ENCODE assay signal across 18 cellular contexts in the genomic region with DNA sequence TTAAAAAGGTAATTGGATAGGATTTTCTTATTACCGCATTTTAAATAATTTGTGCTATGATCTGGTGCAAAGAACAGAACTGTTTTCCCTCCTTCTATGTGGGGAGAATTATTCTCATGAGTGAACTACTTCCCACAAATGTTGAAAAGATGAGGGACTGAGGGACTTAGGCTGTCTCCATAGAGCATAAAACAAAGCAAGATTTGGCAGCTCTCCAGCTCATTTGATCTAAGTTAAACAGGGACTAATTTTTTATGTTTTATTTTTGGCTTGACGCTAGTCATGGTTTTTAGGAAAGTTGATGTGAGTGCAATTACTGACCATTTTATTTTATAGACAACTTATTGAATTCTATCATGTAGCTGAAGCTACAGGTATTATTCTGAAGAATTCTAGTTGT.
A peak's percentile ranks its signal among the peaks of the same experiment; 100 is the strongest.
DNase-seq lines count a peak whose midpoint lies in the region; FAIRE-seq and TF ChIP-seq lines count a peak whose summit lies in the region.
"Had no signal": no experiment of that assay in that cellular context is flagged by ENCODE, and none has a peak within 500 bp of the region (broad histone marks: within the 10 kb centered on the region; RNA-seq: fewer than 3 reads in every experiment).

No MANE protein-coding gene starts in this region.

- FAIRE-seq in D721Med (lab: Jason Lieb, UNC) (peak; percentile 32), endometrium (lab: Jason Lieb, UNC) (peak; percentile 12)
- FAIRE-seq: GM12892, GM18507 had no signal

- no peak for TF ChIP-seq CTCF in D721Med (IDR thresholded peaks at IDR 0.05; ENCODE audit: insufficient read depth, missing control alignments)

- DNase-seq in NCI-H345 (lab: John Stamatoyannopoulos, UW): peak; percentile 32
- no peak for DNase-seq in NCI-H345 treated with DMSO at 0.1 percent for 48 hours (lab: John Stamatoyannopoulos, UW; ENCODE audit: unreplicated experiment)
- DNase-seq in D721Med (ENCODE audit: insufficient read length, low spot score): no peak
- DNase-seq in NCI-H446 treated with DMSO at 0.1 percent for 48 hours (lab: John Stamatoyannopoulos, UW): peak; percentile 15
- DNase-seq in activated T-cell treated with anti-CD3 and anti-CD28 coated beads, Interleukin-2, amount 50 U/mL, for 1 hour: no peak
- no peak for DNase-seq in activated CD4-positive, alpha-beta T cell treated with anti-CD3 and anti-CD28 coated beads for 4 hours
- no peak for DNase-seq in SKM-1 (lab: John Stamatoyannopoulos, UW; ENCODE audit: unreplicated experiment)
- DNase-seq: BE2C; CD4-positive, alpha-beta T cell; GOT3; NCI-H1092 treated with DMSO at 0.1 percent for 48 hours; NCI-H1694 treated with DMSO at 0.1 percent for 48 hours; NCI-H2107; NCI-H226; NCI-H526 treated with DMSO at 0.1 percent for 48 hours had no signal

Comparison
In these comparisons a context has a peak if more than half of its experiments do, and no peak if none do; other contexts are left out.
1. DNase-seq: peak in NCI-H345 (single experiment) and NCI-H446 treated with DMSO at 0.1 percent for 48 hours (single experiment); none in NCI-H345 treated with DMSO at 0.1 percent for 48 hours (single experiment), D721Med (single experiment), activated T-cell treated with anti-CD3 and anti-CD28 coated beads, Interleukin-2, amount 50 U/mL, for 1 hour (single experiment), activated CD4-positive, alpha-beta T cell treated with anti-CD3 and anti-CD28 coated beads for 4 hours (0 of 2) and SKM-1 (single experiment).